Comparison of ENCODE assay signal across 18 cellular contexts in genomic region chr13:40941581-40941980, GRCh38.
DNase-seq lines count a peak whose midpoint lies in the region; ATAC-seq, FAIRE-seq and TF ChIP-seq lines count a peak whose summit lies in the region.
"Had no signal": no experiment of that assay in that cellular context is flagged by ENCODE, and none has a peak within 500 bp of the region (broad histone marks: within the 10 kb centered on the region; RNA-seq: fewer than 3 reads in every experiment).

No MANE protein-coding gene starts in this region.

- H2BK15ac ChIP-seq in mesenchymal stem cell (ENCODE audit: low read depth, poor library complexity, severe bottlenecking) = no peak overlapping the region

- no peak overlapping the region for H3K4me2 ChIP-seq in mesenchymal stem cell (ENCODE audit: low read length, poor library complexity, severe bottlenecking)
- H3K4me2 ChIP-seq: PC-9 had no signal

- H2AK5ac ChIP-seq in mesenchymal stem cell (ENCODE audit: low read length, severe bottlenecking) = no peak overlapping the region

- H3K27me3 Mint-ChIP-seq in activated T-cell treated with anti-CD3 and anti-CD28 coated beads, Interleukin-2, amount 50 U/mL, for 72 hours (ENCODE audit: low read depth) = no peaks in the 10 kb centered on the region
- no peaks in the 10 kb centered on the region for H3K27me3 Mint-ChIP-seq in CD8-positive, alpha-beta memory T cell
- H3K27me3 Mint-ChIP-seq in central memory CD8-positive, alpha-beta T cell = no peaks in the 10 kb centered on the region

- no peak overlapping the region for H2BK5ac ChIP-seq in mesenchymal stem cell (ENCODE audit: low read depth, low read length, poor library complexity, severe bottlenecking)

- no peak overlapping the region for H3K18ac ChIP-seq in mesenchymal stem cell (ENCODE audit: low read depth in 1 of 2, low read length in 2 of 2)

- H3K14ac ChIP-seq in mesenchymal stem cell (ENCODE audit: low read length in 2 of 2) = no peak overlapping the region

- no peaks in the 10 kb centered on the region for H3K9me3 Mint-ChIP-seq in activated T-cell treated with anti-CD3 and anti-CD28 coated beads, Interleukin-2, amount 50 U/mL, for 72 hours
- H3K9me3 Mint-ChIP-seq in CD8-positive, alpha-beta memory T cell = no peaks in the 10 kb centered on the region
- no peaks in the 10 kb centered on the region for H3K9me3 Mint-ChIP-seq in central memory CD8-positive, alpha-beta T cell
- H3K9me3 Mint-ChIP-seq: CD8-positive, alpha-beta T cell; HFFc6 had no signal

- peaks cover 8 to 41% of the 10 kb centered on the region in 2 donors for H3K36me3 Mint-ChIP-seq in activated T-cell treated with anti-CD3 and anti-CD28 coated beads, Interleukin-2, amount 50 U/mL, for 72 hours (ENCODE audit: insufficient read depth in 2 of 2)
- peaks cover 0 to 92% (median 21%) of the 10 kb centered on the region in 3 donors for H3K36me3 Mint-ChIP-seq in CD8-positive, alpha-beta memory T cell
- peaks cover 89% of the 10 kb centered on the region for H3K36me3 Mint-ChIP-seq in central memory CD8-positive, alpha-beta T cell (ENCODE audit: insufficient read depth)

- no peak overlapping the region for H2AFZ ChIP-seq in mesenchymal stem cell (ENCODE audit: low read depth, low read length)
- H2AFZ ChIP-seq: PC-9 had no signal

- no peaks in the 10 kb centered on the region for H3K9me3 ChIP-seq in CD8-positive, alpha-beta memory T cell (ENCODE audit: low read length)
- H3K9me3 ChIP-seq in neutrophil = no peaks in the 10 kb centered on the region
- H3K9me3 ChIP-seq in mesenchymal stem cell (ENCODE audit: control insufficient read depth, low read length) = no peaks in the 10 kb centered on the region

- H2BK12ac ChIP-seq in mesenchymal stem cell (ENCODE audit: low read length in 2 of 2) = no peak overlapping the region

- peaks cover 28% of the 10 kb centered on the region for H3K79me1 ChIP-seq in mesenchymal stem cell (replicated peaks; ENCODE audit: low read length, poor library complexity, severe bottlenecking)

- POLR2A ChIA-PET in CD8-positive, alpha-beta memory T cell (lab: Charles Lee) = no interaction called here

- no peak for TF ChIP-seq CTCF in neutrophil (IDR thresholded peaks at IDR 0.05)

- peak overlapping the region; percentile 50 for H3K27ac Mint-ChIP-seq in activated T-cell treated with anti-CD3 and anti-CD28 coated beads, Interleukin-2, amount 50 U/mL, for 72 hours
- H3K27ac Mint-ChIP-seq in CD8-positive, alpha-beta memory T cell = peak overlapping the region in 5 of 8 donors; percentile 13 to 74 (median 66)
- peak overlapping the region; percentile 62 for H3K27ac Mint-ChIP-seq in central memory CD8-positive, alpha-beta T cell (ENCODE audit: low read depth)
- H3K27ac Mint-ChIP-seq: CD8-positive, alpha-beta T cell; HFFc6 had no signal

- no peak overlapping the region for H3K4me3 ChIP-seq in CD8-positive, alpha-beta memory T cell (ENCODE audit: low read length)
- H3K4me3 ChIP-seq in neutrophil (ENCODE audit: low read depth in 1 of 2, low read length in 1 of 2) = no peak overlapping the region
- no peak overlapping the region for H3K4me3 ChIP-seq in mesenchymal stem cell (ENCODE audit: insufficient read depth in 1 of 2, low read depth in 1 of 2, low read length in 2 of 2)
- H3K4me3 ChIP-seq: K562, PC-9 had no signal

- H3K27ac ChIP-seq in CD8-positive, alpha-beta memory T cell (ENCODE audit: low read depth, low read length) = no peak overlapping the region
- H3K27ac ChIP-seq in neutrophil = peak overlapping the region; percentile 10
- no peak overlapping the region for H3K27ac ChIP-seq in mesenchymal stem cell (ENCODE audit: low read length, poor library complexity, severe bottlenecking)
- H3K27ac ChIP-seq: PC-9 had no signal

- no peaks in the 10 kb centered on the region for H3K4me1 ChIP-seq in CD8-positive, alpha-beta memory T cell (ENCODE audit: insufficient read depth, low read length)
- H3K4me1 ChIP-seq in neutrophil (ENCODE audit: control insufficient read depth in 1 of 2, insufficient read depth in 1 of 2, low read depth in 1 of 2, low read length in 1 of 2) (no peaks in the 10 kb centered on the region), mesenchymal stem cell (ENCODE audit: control insufficient read depth, insufficient read depth, low read depth, low read length) (peaks cover 3% of the 10 kb centered on the region)

- H3K36me3 ChIP-seq in CD8-positive, alpha-beta memory T cell (ENCODE audit: insufficient read depth, low read length) = peaks cover 45% of the 10 kb centered on the region
- peaks cover 86% of the 10 kb centered on the region for H3K36me3 ChIP-seq in neutrophil
- peaks cover 11 to 86% of the 10 kb centered on the region in 2 experiments for H3K36me3 ChIP-seq in mesenchymal stem cell (ENCODE audit: control insufficient read depth in 1 of 2, insufficient read depth in 2 of 2, low read depth in 1 of 2, low read length in 2 of 2)

- no peak overlapping the region for H4K8ac ChIP-seq in mesenchymal stem cell (ENCODE audit: low read length)

- H3K27me3 ChIP-seq in CD8-positive, alpha-beta memory T cell (ENCODE audit: insufficient read depth, low read length, poor library complexity, severe bottlenecking) = no peaks in the 10 kb centered on the region
- H3K27me3 ChIP-seq in neutrophil = no peaks in the 10 kb centered on the region
- H3K27me3 ChIP-seq in mesenchymal stem cell (ENCODE audit: control insufficient read depth in 1 of 2, insufficient read depth in 1 of 2, low read length in 2 of 2) = no peaks in the 10 kb centered on the region

- FAIRE-seq in HTR-8/SVneo (lab: Jason Lieb, UNC) = no peak
- FAIRE-seq: H1, K562 had no signal

- no peak for ATAC-seq in activated T-cell treated with anti-CD3 and anti-CD28 coated beads, Interleukin-2, amount 50 U/mL, for 72 hours (replicated peaks in 1 of 2)
- ATAC-seq in central memory CD8-positive, alpha-beta T cell (replicated peaks; ENCODE audit: extremely low read depth, poor library complexity, severe bottlenecking) = no peak
- ATAC-seq: CD8-positive, alpha-beta T cell had no signal

- H3K4ac ChIP-seq in mesenchymal stem cell (ENCODE audit: low read depth in 1 of 2, low read length in 2 of 2) = no peak overlapping the region

- no peak overlapping the region for H4K91ac ChIP-seq in mesenchymal stem cell (ENCODE audit: low read length)

- no peak overlapping the region for H2BK120ac ChIP-seq in mesenchymal stem cell (ENCODE audit: low read depth, low read length)

- H3K9ac ChIP-seq in mesenchymal stem cell (ENCODE audit: low read length) = no peak overlapping the region

- DNase-seq in activated T-cell treated with anti-CD3 and anti-CD28 coated beads, Interleukin-2, amount 50 U/mL, for 72 hours = no peak
- DNase-seq in activated T-cell treated with anti-CD3 and anti-CD28 coated beads for 4 hours (no peak), HTR-8/SVneo (ENCODE audit: insufficient read length, low spot score) (no peak), NCI-H1105 treated with DMSO at 0.1 percent for 48 hours (lab: John Stamatoyannopoulos, UW) (no peak), mesenchymal stem cell (no peak)
- DNase-seq in CD8-positive, alpha-beta memory T cell = no peak
- no peak for DNase-seq in central memory CD8-positive, alpha-beta T cell (ENCODE audit: low spot score in 2 of 2)
- DNase-seq: CD8-positive, alpha-beta T cell; DND-41; GF-D8; HFFc6; NCI-H1048; NCI-H1694; NCI-H748 treated with DMSO at 0.1 percent for 48 hours; PC-9 had no signal

- no peak overlapping the region for H3K23ac ChIP-seq in mesenchymal stem cell (ENCODE audit: low read length in 2 of 2)

- 91% methylated on average over 5 of the region's 5 CpGs for WGBS in mesenchymal stem cell

- H3K4me1 Mint-ChIP-seq in activated T-cell treated with anti-CD3 and anti-CD28 coated beads, Interleukin-2, amount 50 U/mL, for 72 hours (ENCODE audit: low read depth) = peaks cover 16% of the 10 kb centered on the region
- H3K4me1 Mint-ChIP-seq in CD8-positive, alpha-beta memory T cell = peaks cover 35 to 77% (median 65%) of the 10 kb centered on the region in 3 donors
- peaks cover 48% of the 10 kb centered on the region for H3K4me1 Mint-ChIP-seq in central memory CD8-positive, alpha-beta T cell

- CTCF ChIA-PET in CD8-positive, alpha-beta memory T cell (lab: Charles Lee) = no interaction called here

- no peak overlapping the region for H3K4me3 Mint-ChIP-seq in activated T-cell treated with anti-CD3 and anti-CD28 coated beads, Interleukin-2, amount 50 U/mL, for 72 hours
- H3K4me3 Mint-ChIP-seq in CD8-positive, alpha-beta memory T cell = no peak overlapping the region
- H3K4me3 Mint-ChIP-seq in central memory CD8-positive, alpha-beta T cell = no peak overlapping the region
- H3K4me3 Mint-ChIP-seq: CD8-positive, alpha-beta T cell; HFFc6 had no signal
